ENCODE assay signal across 14 cellular contexts in the genomic region with DNA sequence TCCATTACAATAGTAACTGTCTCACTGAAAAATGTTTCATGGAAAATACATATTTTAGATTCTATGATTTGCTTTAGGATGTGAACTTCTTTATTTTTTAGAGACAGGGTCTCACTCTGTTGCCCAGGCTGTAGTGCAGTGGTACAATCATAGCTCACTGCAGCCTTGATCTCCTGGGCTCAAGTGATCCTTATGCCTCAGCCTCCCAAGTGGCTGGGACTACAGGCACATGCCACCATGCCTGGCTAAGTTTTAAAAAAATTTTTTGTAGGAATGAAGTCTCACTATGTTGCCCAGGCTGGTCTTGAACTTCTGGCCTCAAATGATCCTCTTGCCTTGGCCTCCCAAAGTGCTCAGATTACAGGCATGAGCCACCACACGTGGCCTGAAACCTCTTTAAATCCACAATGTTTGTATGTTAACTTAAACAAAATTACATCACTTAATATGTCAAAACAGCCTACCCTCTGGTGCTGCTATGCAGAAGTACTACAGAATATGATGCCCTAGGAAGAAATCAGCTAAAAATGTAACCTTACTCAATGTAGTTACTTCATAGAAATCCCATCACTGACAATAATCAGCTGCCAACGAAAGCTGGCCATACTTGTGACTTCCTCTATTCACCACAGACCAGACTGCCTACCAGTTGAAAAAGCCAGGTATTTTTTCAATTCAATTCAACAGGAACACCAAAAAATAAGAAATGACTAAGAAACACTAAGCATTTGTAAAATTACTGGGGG.
DNase-seq lines count a peak whose midpoint lies in the region; ATAC-seq and TF ChIP-seq lines count a peak whose summit lies in the region.
"Had no signal": no experiment of that assay in that cellular context is flagged by ENCODE, and none has a peak within 500 bp of the region (broad histone marks: within the 10 kb centered on the region; RNA-seq: fewer than 3 reads in every experiment).

No MANE protein-coding gene starts in this region.

- DNase-seq in AML-193 (lab: John Stamatoyannopoulos, UW) = peak; percentile 44 to 58
- DNase-seq in GF-D8 (lab: John Stamatoyannopoulos, UW) = peak; percentile 48
- DNase-seq in SIG-M5 (lab: John Stamatoyannopoulos, UW) = peak; percentile 36
- DNase-seq in central memory CD8-positive, alpha-beta T cell (ENCODE audit: low spot score in 2 of 2) = no peak
- no peak for DNase-seq in T-helper 9 cell
- no peak for DNase-seq in stimulated activated CD4-positive, alpha-beta T cell treated with anti-CD3 and anti-CD28 coated beads, Interleukin-2, amount 100 ng/mL, for 48 hours
- DNase-seq in NCI-H526 treated with DMSO at 0.1 percent for 48 hours (lab: John Stamatoyannopoulos, UW) = no peak
- DNase-seq in GM20000 (ENCODE audit: low spot score) = no peak
- DNase-seq: endodermal cell; hippocampal formation; midbrain; NCI-H748 treated with DMSO at 0.1 percent for 48 hours; stimulated activated CD4-positive, alpha-beta T cell treated with anti-CD3 and anti-CD28 coated beads, Interleukin-4, amount 100 ng/mL, for 24 hours; stimulated activated CD8-positive, alpha-beta memory T cell treated with anti-CD3 and anti-CD28 coated beads, Interleukin-4, amount 100 ng/mL, for 48 hours had no signal

- no peak for ATAC-seq in central memory CD8-positive, alpha-beta T cell (replicated peaks; ENCODE audit: extremely low read depth, poor library complexity, severe bottlenecking)

- peaks cover 3% of the 10 kb centered on the region for H3K4me1 Mint-ChIP-seq in central memory CD8-positive, alpha-beta T cell
- H3K4me1 Mint-ChIP-seq: endodermal cell had no signal

- H3K9me3 Mint-ChIP-seq in central memory CD8-positive, alpha-beta T cell = no peaks in the 10 kb centered on the region
- H3K9me3 Mint-ChIP-seq: endodermal cell had no signal

- H3K27me3 Mint-ChIP-seq in central memory CD8-positive, alpha-beta T cell = no peaks in the 10 kb centered on the region

- TF ChIP-seq CTCF in GM20000 (IDR thresholded peaks at IDR 0.05; ENCODE audit: extremely low read depth, missing control alignments) = no peak

- H3K36me3 Mint-ChIP-seq in central memory CD8-positive, alpha-beta T cell (ENCODE audit: insufficient read depth) = peaks cover 35% of the 10 kb centered on the region

- H3K4me3 Mint-ChIP-seq in central memory CD8-positive, alpha-beta T cell = no peak overlapping the region
- H3K4me3 Mint-ChIP-seq: endodermal cell had no signal

- H3K27ac Mint-ChIP-seq in central memory CD8-positive, alpha-beta T cell (ENCODE audit: low read depth) = peak overlapping the region; percentile 38
- H3K27ac Mint-ChIP-seq: endodermal cell had no signal

Comparison
In these comparisons a context has a peak if more than half of its experiments do, and no peak if none do; other contexts are left out.
1. DNase-seq: peak in AML-193 (2 of 2), GF-D8 (single experiment) and SIG-M5 (single experiment); none in central memory CD8-positive, alpha-beta T cell (0 of 2), T-helper 9 cell (single experiment), stimulated activated CD4-positive, alpha-beta T cell treated with anti-CD3 and anti-CD28 coated beads, Interleukin-2, amount 100 ng/mL, for 48 hours (0 of 2), NCI-H526 treated with DMSO at 0.1 percent for 48 hours (single experiment) and GM20000 (single experiment).